In genomic region chr17:83160443-83161297, GRCh38 we compare ENCODE assay signal across 1 cellular context.
TF ChIP-seq lines count a peak whose summit lies in the region.

No MANE protein-coding gene starts in this region.

TF ChIP-seq in IMR-90, 13 proteins besides CTCF, POLR2A, EP300 and RAD21:
- TF ChIP-seq RFX5 (IDR thresholded peaks at IDR 0.05; ENCODE audit: low read depth, low read length) (no peak), CHD1 (IDR thresholded peaks at IDR 0.05; ENCODE audit: low read depth, low read length) (no peak), CEBPB (IDR thresholded peaks at IDR 0.05; ENCODE audit: low read depth, low read length) (no peak)
- TF ChIP-seq, protein P1, sequence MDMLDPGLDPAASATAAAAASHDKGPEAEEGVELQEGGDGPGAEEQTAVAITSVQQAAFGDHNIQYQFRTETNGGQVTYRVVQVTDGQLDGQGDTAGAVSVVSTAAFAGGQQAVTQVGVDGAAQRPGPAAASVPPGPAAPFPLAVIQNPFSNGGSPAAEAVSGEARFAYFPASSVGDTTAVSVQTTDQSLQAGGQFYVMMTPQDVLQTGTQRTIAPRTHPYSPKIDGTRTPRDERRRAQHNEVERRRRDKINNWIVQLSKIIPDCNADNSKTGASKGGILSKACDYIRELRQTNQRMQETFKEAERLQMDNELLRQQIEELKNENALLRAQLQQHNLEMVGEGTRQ (IDR thresholded peaks at IDR 0.05; ENCODE audit: low read depth, low read length), result no peak
TF ChIP-seq in IMR-90: peak in this region for 0.
